In genomic region chr3:50873376-50874157, GRCh38 we compare ENCODE assay signal across 14 cellular contexts.
DNase-seq lines count a peak whose midpoint lies in the region; ATAC-seq, FAIRE-seq and TF ChIP-seq lines count a peak whose summit lies in the region.
"Had no signal": no experiment of that assay in that cellular context is flagged by ENCODE, and none has a peak within 500 bp of the region (broad histone marks: within the 10 kb centered on the region; RNA-seq: fewer than 3 reads in every experiment).

No MANE protein-coding gene starts in this region.

- no peaks in the 10 kb centered on the region for H3K4me1 Mint-ChIP-seq in activated naive CD8-positive, alpha-beta T cell treated with anti-CD3 and anti-CD28 coated beads, Interleukin-2, amount 50 U/mL, for 24 hours

- no peaks in the 10 kb centered on the region for H3K36me3 ChIP-seq in H1 (ENCODE audit: control insufficient read depth in 2 of 4, insufficient read depth in 4 of 4, low read length in 3 of 4)
- H3K36me3 ChIP-seq: heart right ventricle, tibial nerve had no signal

- ATAC-seq in GM18499 (IDR thresholded peaks at IDR 0.05; ENCODE audit: insufficient read depth, unreplicated experiment) (peak; percentile 92), GM21367 (IDR thresholded peaks at IDR 0.05; ENCODE audit: unreplicated experiment) (peak; percentile 70), HG02973 (IDR thresholded peaks at IDR 0.05; ENCODE audit: unreplicated experiment) (peak; percentile 71), foreskin keratinocyte (no peak)
- no peak for ATAC-seq in activated naive CD8-positive, alpha-beta T cell treated with anti-CD3 and anti-CD28 coated beads, Interleukin-2, amount 50 U/mL, for 24 hours
- ATAC-seq: activated T-cell treated with anti-CD3 and anti-CD28 coated beads, Interleukin-2, amount 50 U/mL, for 72 hours; psoas muscle had no signal

- POLR2A ChIA-PET in H1 (lab: Charles Lee; ENCODE audit: partially characterized antibody): interaction anchor here (0.6 to 1.4 kb wide), 3 partner anchors 86 to 511 kb away, joined by 3 to 4 read pairs (median 3); partner anchors contain the start of gene MANF

- no peak overlapping the region for H2BK5ac ChIP-seq in H1 (ENCODE audit: low read depth, low read length)

- H2BK120ac ChIP-seq in H1 (replicated peaks; ENCODE audit: low read depth, low read length): no peak overlapping the region

- no peak for TF ChIP-seq POLR2A in H1 (IDR thresholded peaks at IDR 0.05; ENCODE audit: control extremely low read depth in 1 of 2, low read depth in 2 of 2, low read length in 2 of 2)

- no peak overlapping the region for H3K27ac Mint-ChIP-seq in activated naive CD8-positive, alpha-beta T cell treated with anti-CD3 and anti-CD28 coated beads, Interleukin-2, amount 50 U/mL, for 24 hours
- H3K27ac Mint-ChIP-seq: activated T-cell treated with anti-CD3 and anti-CD28 coated beads, Interleukin-2, amount 50 U/mL, for 72 hours had no signal

- H3K36me3 Mint-ChIP-seq in activated naive CD8-positive, alpha-beta T cell treated with anti-CD3 and anti-CD28 coated beads, Interleukin-2, amount 50 U/mL, for 24 hours (ENCODE audit: low read depth): peaks cover 3% of the 10 kb centered on the region

- peak overlapping the region; percentile 12; the same call in 1 of the 2 replicates for H2BK12ac ChIP-seq in H1 (ENCODE audit: low read depth, low read length)

- no peak overlapping the region for H3K4ac ChIP-seq in H1 (replicated peaks; ENCODE audit: insufficient read length, low read depth, low read length)

- no peaks in the 10 kb centered on the region for H4K20me1 ChIP-seq in H1 (replicated peaks in 1 of 2; ENCODE audit: control insufficient read depth in 1 of 2, insufficient read depth in 2 of 2, low read length in 2 of 2)

- DNase-seq in H1 (ENCODE audit: low read depth in 1 of 2, low spot score in 2 of 2) (no peak), substantia nigra (lab: John Stamatoyannopoulos, UW) (no peak), C1 segment of cervical spinal cord (lab: John Stamatoyannopoulos, UW) (no peak), foreskin keratinocyte (no peak)
- no peak for DNase-seq in activated naive CD8-positive, alpha-beta T cell treated with anti-CD3 and anti-CD28 coated beads, Interleukin-2, amount 50 U/mL, for 24 hours
- DNase-seq: activated T-cell treated with anti-CD3 and anti-CD28 coated beads, Interleukin-2, amount 50 U/mL, for 72 hours; amniotic stem cell; heart right ventricle; psoas muscle; SHP77 treated with DMSO at 0.1 percent for 48 hours had no signal

- H3K27me3 Mint-ChIP-seq in activated naive CD8-positive, alpha-beta T cell treated with anti-CD3 and anti-CD28 coated beads, Interleukin-2, amount 50 U/mL, for 24 hours: peaks cover 3% of the 10 kb centered on the region

- no peak overlapping the region for H3K4me3 ChIP-seq in H1 (ENCODE audit: extremely low read depth in 1 of 4, insufficient read depth in 2 of 4, low read depth in 3 of 4, low read length in 4 of 4)
- H3K4me3 ChIP-seq: heart right ventricle, psoas muscle, tibial nerve had no signal

- H3K27ac ChIP-seq in H1 (ENCODE audit: low read depth, low read length) (no peak overlapping the region), substantia nigra (ENCODE audit: low read depth, low read length, poor library complexity, severe bottlenecking) (no peak overlapping the region), foreskin keratinocyte (no peak overlapping the region)
- H3K27ac ChIP-seq: heart right ventricle, psoas muscle, tibial nerve had no signal

- no peak overlapping the region for H4K91ac ChIP-seq in H1 (replicated peaks; ENCODE audit: insufficient read length, low read length)

- FAIRE-seq in H1 (lab: Jason Lieb, UNC): no peak

- TF ChIP-seq CTCF in H1 (IDR thresholded peaks at IDR 0.05; ENCODE audit: control extremely low read depth in 1 of 3, insufficient read depth in 1 of 3, low read depth in 1 of 3, low read length in 3 of 3): no peak
- TF ChIP-seq CTCF in foreskin keratinocyte (conservative IDR thresholded peaks at IDR 0.05): no peak

- H3K9ac ChIP-seq in H1 (replicated peaks in 1 of 4; ENCODE audit: extremely low read depth in 1 of 4, low read depth in 3 of 4, low read length in 3 of 4): no peak overlapping the region

- peaks cover 15% of the 10 kb centered on the region for H3K9me3 Mint-ChIP-seq in activated naive CD8-positive, alpha-beta T cell treated with anti-CD3 and anti-CD28 coated beads, Interleukin-2, amount 50 U/mL, for 24 hours

- no peak overlapping the region for H3K14ac ChIP-seq in H1 (ENCODE audit: insufficient read length)

- H3K4me2 ChIP-seq in H1 (ENCODE audit: insufficient read depth in 1 of 2, low read depth in 2 of 2, low read length in 2 of 2): no peak overlapping the region

- no peaks in the 10 kb centered on the region; a peak in 1 of 4 replicates for H3K9me3 ChIP-seq in H1 (ENCODE audit: insufficient read depth in 2 of 2, low read depth in 1 of 2, low read length in 1 of 2)
- H3K9me3 ChIP-seq: psoas muscle had no signal

- H3K56ac ChIP-seq in H1 (replicated peaks; ENCODE audit: insufficient read length, low read depth, low read length): no peak overlapping the region

- H4K5ac ChIP-seq in H1 (ENCODE audit: insufficient read length, low read depth, low read length): no peak overlapping the region

- H3K4me1 ChIP-seq in H1 (replicated peaks in 1 of 4; ENCODE audit: control insufficient read depth in 3 of 4, insufficient read depth in 4 of 4, low read length in 3 of 4) (peaks cover 0 to 6% (median 3%) of the 10 kb centered on the region in 4 experiments; a peak in 4 of 7 replicates), foreskin keratinocyte (no peaks in the 10 kb centered on the region)
- H3K4me1 ChIP-seq: psoas muscle, tibial nerve had no signal

- no peak overlapping the region for H3K18ac ChIP-seq in H1 (ENCODE audit: extremely low read depth, low read length)

- CTCF ChIA-PET in H1 (lab: Charles Lee; ENCODE audit: partially characterized antibody): interaction anchor here (0.6 to 2.6 kb wide), 9 partner anchors 11 to 259 kb away, joined by 3 to 12 read pairs (median 5); partner anchors contain the start of gene DOCK3

- no peak overlapping the region for H2BK15ac ChIP-seq in H1 (ENCODE audit: low read length)

- H3K27me3 ChIP-seq in H1 (replicated peaks in 1 of 4; ENCODE audit: control insufficient read depth in 3 of 4, extremely low read depth in 1 of 4, insufficient read depth in 3 of 4, low read length in 3 of 4): no peaks in the 10 kb centered on the region
- H3K27me3 ChIP-seq in foreskin keratinocyte: no peaks in the 10 kb centered on the region
- H3K27me3 ChIP-seq: heart right ventricle, tibial nerve had no signal

- no peak for TF ChIP-seq RAD21 in H1 (IDR thresholded peaks at IDR 0.05 in 1 of 2, conservative IDR thresholded peaks at IDR 0.05 in 1 of 2; ENCODE audit: low read depth in 2 of 2, low read length in 2 of 2)

- no peaks in the 10 kb centered on the region for H3K23me2 ChIP-seq in H1 (ENCODE audit: low read depth, low read length)

- H3K23ac ChIP-seq in H1 (ENCODE audit: insufficient read length): no peak overlapping the region

- no peak overlapping the region for H2AK5ac ChIP-seq in H1 (ENCODE audit: low read depth, low read length)

- no peaks in the 10 kb centered on the region for H3K79me2 ChIP-seq in H1 (ENCODE audit: control insufficient read depth in 1 of 2, insufficient read depth in 2 of 2, low read length in 2 of 2)

- H3K79me1 ChIP-seq in H1 (ENCODE audit: low read depth, low read length): no peaks in the 10 kb centered on the region

- TF ChIP-seq EP300 in H1 (IDR thresholded peaks at IDR 0.05; ENCODE audit: borderline replicate concordance in 1 of 2, low read depth in 2 of 2, low read length in 2 of 2): no peak

- H4K8ac ChIP-seq in H1 (ENCODE audit: extremely low read depth, insufficient read depth, low read length): no peak overlapping the region

- no peak overlapping the region for H3K4me3 Mint-ChIP-seq in activated naive CD8-positive, alpha-beta T cell treated with anti-CD3 and anti-CD28 coated beads, Interleukin-2, amount 50 U/mL, for 24 hours
- H3K4me3 Mint-ChIP-seq: activated T-cell treated with anti-CD3 and anti-CD28 coated beads, Interleukin-2, amount 50 U/mL, for 72 hours had no signal

- H2BK20ac ChIP-seq in H1 (ENCODE audit: low read length): no peak overlapping the region

- WGBS in H1 (ENCODE audit: extremely low coverage in 1 of 2, insufficient coverage in 1 of 2, insufficient read length in 1 of 2, insufficient replicate concordance in 2 of 2, low coverage in 1 of 2, low lambda C conversion rate in 2 of 2, missing lambda C conversion rate in 1 of 2), 2 experiments: 86% methylated on average over 3 of the region's 3 CpGs; no CpG with 5 or more reads in 1 of the 2 experiments

- no peak overlapping the region for H2AFZ ChIP-seq in H1 (ENCODE audit: low read length)

TF ChIP-seq in H1, 55 proteins besides CTCF, POLR2A, EP300 and RAD21:
- TF ChIP-seq SIRT6 (IDR thresholded peaks at IDR 0.05; ENCODE audit: low read length) (no peak), JUN (IDR thresholded peaks at IDR 0.05; ENCODE audit: low read depth, low read length) (no peak), BCL11A (IDR thresholded peaks at IDR 0.05; ENCODE audit: low read depth in 2 of 2, low read length in 2 of 2) (no peak), USF2 (IDR thresholded peaks at IDR 0.05; ENCODE audit: low read length) (no peak), E2F6 (IDR thresholded peaks at IDR 0.05) (no peak), BACH1 (IDR thresholded peaks at IDR 0.05; ENCODE audit: low read length) (no peak), ATF3 (IDR thresholded peaks at IDR 0.05; ENCODE audit: insufficient read depth, low read depth, low read length) (no peak), JUND (IDR thresholded peaks at IDR 0.05; ENCODE audit: low read length) (no peak), SRF (IDR thresholded peaks at IDR 0.05; ENCODE audit: low read depth, low read length) (no peak), NRF1 (IDR thresholded peaks at IDR 0.05; ENCODE audit: low read depth, low read length) (no peak), TAF7 (optimal IDR thresholded peaks at IDR 0.05; ENCODE audit: borderline replicate concordance, low read depth, low read length) (no peak)

Comparison
In these comparisons a context has a peak if more than half of its experiments do, and no peak if none do; other contexts are left out.
1. ATAC-seq: peak in GM18499 (single experiment), GM21367 (single experiment) and HG02973 (single experiment); none in activated naive CD8-positive, alpha-beta T cell treated with anti-CD3 and anti-CD28 coated beads, Interleukin-2, amount 50 U/mL, for 24 hours (single experiment) and foreskin keratinocyte (single experiment).